In genomic region chr3:94050546-94050945, GRCh38 we compare ENCODE assay signal across 3 cellular contexts.
TF ChIP-seq lines count a peak whose summit lies in the region.

No MANE protein-coding gene starts in this region.

TF ChIP-seq in SK-N-SH treated with all-trans-retinoic acid at 6 μM for 48 hours, 23 proteins besides CTCF, POLR2A, EP300 and RAD21:
- TF ChIP-seq CSDC2 (CRISPR knock-in tag; IDR thresholded peaks at IDR 0.05), result no peak
- TF ChIP-seq RARB (CRISPR knock-in tag; IDR thresholded peaks at IDR 0.05), result no peak
- peak; percentile 80 for TF ChIP-seq TCF4 (CRISPR knock-in tag; IDR thresholded peaks at IDR 0.05; ENCODE audit: borderline replicate concordance)
- TF ChIP-seq ZNF8 (CRISPR knock-in tag; IDR thresholded peaks at IDR 0.05), result no peak
- peak; percentile 23; the same call in 1 of the 2 replicates for TF ChIP-seq ISL1 (CRISPR knock-in tag; IDR thresholded peaks at IDR 0.05)

TF ChIP-seq in SK-N-SH, 30 proteins besides CTCF, POLR2A, EP300 and RAD21:
- TF ChIP-seq CHD2 (IDR thresholded peaks at IDR 0.05; ENCODE audit: low read length, partially characterized antibody) (no peak), JUND (IDR thresholded peaks at IDR 0.05) (no peak), MXI1 (IDR thresholded peaks at IDR 0.05; ENCODE audit: low read depth, low read length) (no peak), TEAD4 (IDR thresholded peaks at IDR 0.05; ENCODE audit: borderline replicate concordance, insufficient read depth) (no peak), GATA2 (CRISPR knock-in tag; IDR thresholded peaks at IDR 0.05) (no peak), MEF2A (IDR thresholded peaks at IDR 0.05; ENCODE audit: borderline replicate concordance, low read depth) (no peak), FOSL2 (IDR thresholded peaks at IDR 0.05; ENCODE audit: borderline replicate concordance, low read depth) (no peak), TAF1 (IDR thresholded peaks at IDR 0.05; ENCODE audit: borderline replicate concordance, low read depth, low read length) (no peak), RFX5 (IDR thresholded peaks at IDR 0.05; ENCODE audit: low read length) (no peak)

TF ChIP-seq in A549, 52 proteins besides CTCF, POLR2A, EP300 and RAD21:
- TF ChIP-seq CHD2 (IDR thresholded peaks at IDR 0.05; ENCODE audit: low read length, partially characterized antibody) (no peak), MAX (IDR thresholded peaks at IDR 0.05) (no peak), E2F6 (IDR thresholded peaks at IDR 0.05; ENCODE audit: borderline replicate concordance, low read depth) (no peak), KDM5A (IDR thresholded peaks at IDR 0.05) (no peak), ZFP36 (IDR thresholded peaks at IDR 0.05; ENCODE audit: borderline replicate concordance, partially characterized antibody) (no peak), CEBPB (IDR thresholded peaks at IDR 0.05) (no peak)
